ENCODE assay signal across 1 cellular context in genomic region chr12:2963154-2963759, GRCh38.
TF ChIP-seq lines count a peak whose summit lies in the region.

No MANE protein-coding gene starts in this region.

TF ChIP-seq in HepG2, 621 proteins besides CTCF, POLR2A, EP300 and RAD21 (continued from another document and continues in another):
- TF ChIP-seq ZC3H13 (CRISPR knock-in tag; IDR thresholded peaks at IDR 0.05) (no peak), NR0B2 (CRISPR knock-in tag; IDR thresholded peaks at IDR 0.05) (no peak; the same call in 1 of the 2 replicates), ZNF775 (CRISPR knock-in tag; IDR thresholded peaks at IDR 0.05; ENCODE audit: borderline replicate concordance) (no peak), MXI1 (IDR thresholded peaks at IDR 0.05; ENCODE audit: borderline replicate concordance, low read depth, low read length) (peak; percentile 30; the same call in 1 of the 3 replicates), CBX5 (CRISPR knock-in tag; IDR thresholded peaks at IDR 0.05; ENCODE audit: borderline replicate concordance) (no peak), ZBTB2 (CRISPR knock-in tag; IDR thresholded peaks at IDR 0.05; ENCODE audit: low read depth) (0 out of 2 replicates have a peak, but pooled peaks have one; percentile 19), ZNF260 (CRISPR knock-in tag; IDR thresholded peaks at IDR 0.05; ENCODE audit: borderline replicate concordance, low read depth) (no peak), ZFX (CRISPR knock-in tag; IDR thresholded peaks at IDR 0.05; ENCODE audit: low read depth) (peak; percentile 32; the same call in 1 of the 2 replicates), TEAD3 (CRISPR knock-in tag; optimal IDR thresholded peaks at IDR 0.05; ENCODE audit: borderline replicate concordance) (peak; percentile 75), ZNF282 (IDR thresholded peaks at IDR 0.05; ENCODE audit: partially characterized antibody) (no peak), ZNF317 (CRISPR knock-in tag; IDR thresholded peaks at IDR 0.05) (peak; percentile 30; the same call in 1 of the 2 replicates), SRSF9 (IDR thresholded peaks at IDR 0.05; ENCODE audit: borderline replicate concordance, insufficient read depth, low read depth, low read length, poor library complexity, severe bottlenecking) (no peak), RBM22 (optimal IDR thresholded peaks at IDR 0.05; ENCODE audit: low read length) (peak; percentile 48), MNT (IDR thresholded peaks at IDR 0.05) (no peak), PAXIP1 (CRISPR knock-in tag; conservative IDR thresholded peaks at IDR 0.05) (peak; percentile 91), ZSCAN29 (CRISPR knock-in tag; conservative IDR thresholded peaks at IDR 0.05) (no peak), ZSCAN25 (CRISPR knock-in tag; IDR thresholded peaks at IDR 0.05) (peak; percentile 64), TGIF2 (CRISPR knock-in tag; IDR thresholded peaks at IDR 0.05) (peak; percentile 90), KDM1A (CRISPR knock-in tag; IDR thresholded peaks at IDR 0.05) (no peak), LCORL (IDR thresholded peaks at IDR 0.05) (no peak), LCORL (CRISPR knock-in tag; IDR thresholded peaks at IDR 0.05) (peak; percentile 65), SIX1 (CRISPR knock-in tag; IDR thresholded peaks at IDR 0.05; ENCODE audit: borderline replicate concordance) (peak; percentile 65; the same call in 1 of the 2 replicates), JARID2 (CRISPR knock-in tag; IDR thresholded peaks at IDR 0.05; ENCODE audit: insufficient replicate concordance) (no peak), ZNF598 (CRISPR knock-in tag; IDR thresholded peaks at IDR 0.05; ENCODE audit: borderline replicate concordance) (no peak), FOXK1 (CRISPR knock-in tag; IDR thresholded peaks at IDR 0.05; ENCODE audit: borderline replicate concordance, low read depth) (0 out of 2 replicates have a peak, but pooled peaks have one; percentile 8), ZNF431 (CRISPR knock-in tag; IDR thresholded peaks at IDR 0.05; ENCODE audit: borderline replicate concordance, low read depth) (no peak), ARNT (IDR thresholded peaks at IDR 0.05) (no peak), CREB3 (CRISPR knock-in tag; IDR thresholded peaks at IDR 0.05) (no peak), TBP (CRISPR knock-in tag; IDR thresholded peaks at IDR 0.05) (no peak), TFE3 (CRISPR knock-in tag; IDR thresholded peaks at IDR 0.05) (no peak), ZNF142 (CRISPR knock-in tag; IDR thresholded peaks at IDR 0.05) (no peak), ZNF292 (CRISPR knock-in tag; IDR thresholded peaks at IDR 0.05; ENCODE audit: borderline replicate concordance, low read depth) (no peak; the same call in 1 of the 2 replicates), ZNF639 (CRISPR knock-in tag; conservative IDR thresholded peaks at IDR 0.05) (peak; percentile 21; the same call in 1 of the 2 replicates), ARID3A (IDR thresholded peaks at IDR 0.05; ENCODE audit: low read depth, low read length) (no peak), ZNF33B (CRISPR knock-in tag; IDR thresholded peaks at IDR 0.05) (no peak), IRF2 (CRISPR knock-in tag; IDR thresholded peaks at IDR 0.05) (no peak; the same call in 1 of the 2 replicates)
